10 cellular contexts compared by ENCODE assay signal in genomic region chr2:174730530-174731018, GRCh38. TPM values are rescaled to one million over a fixed set of nuclear protein-coding genes. Genes with fewer than 3 reads are reported as not detected.
A peak's percentile ranks its signal among the peaks of the same experiment; 100 is the strongest.
DNase-seq lines count a peak whose midpoint lies in the region; ATAC-seq and TF ChIP-seq lines count a peak whose summit lies in the region.
"Had no signal": no experiment of that assay in that cellular context is flagged by ENCODE, and none has a peak within 500 bp of the region (broad histone marks: within the 10 kb centered on the region; RNA-seq: fewer than 3 reads in every experiment).

No MANE protein-coding gene starts in this region.

- WGBS in ectodermal cell, 2 experiments, result 70 to 74% methylated on average over 15 of the region's 15 CpGs
- WGBS in mesodermal cell (ENCODE audit: insufficient coverage in 2 of 2), 2 experiments, result 78 to 82% methylated on average over 8 to 15 of the region's 15 CpGs

- no peak overlapping the region for H3K27ac ChIP-seq in ectodermal cell (ENCODE audit: insufficient read depth, low read depth, low read length, poor library complexity, severe bottlenecking)
- H3K27ac ChIP-seq in mesodermal cell (ENCODE audit: low read depth, low read length, severe bottlenecking), result no peak overlapping the region
- no peak overlapping the region for H3K27ac ChIP-seq in substantia nigra (ENCODE audit: low read depth, low read length, poor library complexity, severe bottlenecking)
- H3K27ac ChIP-seq: BLaER1, foreskin keratinocyte had no signal

- TF ChIP-seq CTCF in type B pancreatic cell (conservative IDR thresholded peaks at IDR 0.05), result no peak

- no peaks in the 10 kb centered on the region for H3K9me3 Mint-ChIP-seq in activated T-cell treated with anti-CD3 and anti-CD28 coated beads, Interleukin-2, amount 50 U/mL, for 24 hours
- no peaks in the 10 kb centered on the region for H3K9me3 Mint-ChIP-seq in type B pancreatic cell

- H3K4me3 ChIP-seq in ectodermal cell (ENCODE audit: insufficient read depth, low read depth, low read length), result peak overlapping the region; percentile 56
- H3K4me3 ChIP-seq in mesodermal cell (ENCODE audit: extremely low read depth, insufficient read depth, low read length, poor library complexity, severe bottlenecking), result peak overlapping the region; percentile 33
- H3K4me3 ChIP-seq: BLaER1 had no signal

- no peaks in the 10 kb centered on the region for H3K9me3 ChIP-seq in ectodermal cell (ENCODE audit: control insufficient read depth, low read length)
- H3K9me3 ChIP-seq in mesodermal cell (ENCODE audit: control insufficient read depth, low read length), result no peaks in the 10 kb centered on the region

- no peaks in the 10 kb centered on the region for H3K36me3 ChIP-seq in ectodermal cell (ENCODE audit: control insufficient read depth, insufficient read depth, low read length)
- H3K36me3 ChIP-seq in mesodermal cell (ENCODE audit: control insufficient read depth, insufficient read depth, low read length), result no peaks in the 10 kb centered on the region
- H3K36me3 ChIP-seq: BLaER1 had no signal

- peak overlapping the region; percentile 56 for H3K27ac Mint-ChIP-seq in activated T-cell treated with anti-CD3 and anti-CD28 coated beads, Interleukin-2, amount 50 U/mL, for 24 hours
- no peak overlapping the region for H3K27ac Mint-ChIP-seq in type B pancreatic cell

- ATAC-seq in HG03469 (IDR thresholded peaks at IDR 0.05; ENCODE audit: unreplicated experiment), result no peak

- no peaks in the 10 kb centered on the region for H3K36me3 Mint-ChIP-seq in activated T-cell treated with anti-CD3 and anti-CD28 coated beads, Interleukin-2, amount 50 U/mL, for 24 hours (ENCODE audit: low read depth)
- no peaks in the 10 kb centered on the region for H3K36me3 Mint-ChIP-seq in type B pancreatic cell

- H3K27me3 Mint-ChIP-seq in activated T-cell treated with anti-CD3 and anti-CD28 coated beads, Interleukin-2, amount 50 U/mL, for 24 hours, result peaks cover 25% of the 10 kb centered on the region
- H3K27me3 Mint-ChIP-seq in type B pancreatic cell, result peaks cover 29% of the 10 kb centered on the region

- DNase-seq in activated T-cell treated with anti-CD3 and anti-CD28 coated beads, Interleukin-2, amount 50 U/mL, for 24 hours, result no peak
- DNase-seq in activated T-cell treated with anti-CD3 and anti-CD28 coated beads for 4 hours (no peak), type B pancreatic cell (ENCODE audit: extremely low spot score, unreplicated experiment) (no peak), SKM-1 (lab: John Stamatoyannopoulos, UW; ENCODE audit: unreplicated experiment) (no peak), substantia nigra (lab: John Stamatoyannopoulos, UW) (no peak)
- DNase-seq: foreskin keratinocyte had no signal

- no peaks in the 10 kb centered on the region for H3K4me1 ChIP-seq in ectodermal cell (ENCODE audit: control insufficient read depth, insufficient read depth, low read length)
- H3K4me1 ChIP-seq in mesodermal cell (ENCODE audit: control insufficient read depth, insufficient read depth, low read length, poor library complexity, severe bottlenecking), result no peaks in the 10 kb centered on the region
- H3K4me1 ChIP-seq: BLaER1, foreskin keratinocyte had no signal

- H3K4me1 Mint-ChIP-seq in activated T-cell treated with anti-CD3 and anti-CD28 coated beads, Interleukin-2, amount 50 U/mL, for 24 hours (ENCODE audit: low read depth), result peaks cover 19% of the 10 kb centered on the region
- no peaks in the 10 kb centered on the region for H3K4me1 Mint-ChIP-seq in type B pancreatic cell (ENCODE audit: unreplicated experiment)

- H3K4me3 Mint-ChIP-seq in activated T-cell treated with anti-CD3 and anti-CD28 coated beads, Interleukin-2, amount 50 U/mL, for 24 hours, result peak overlapping the region; percentile 79
- H3K4me3 Mint-ChIP-seq in type B pancreatic cell, result peak overlapping the region; percentile 74

- peaks cover 26% of the 10 kb centered on the region for H3K27me3 ChIP-seq in ectodermal cell (ENCODE audit: control insufficient read depth, insufficient read depth, low read length, poor library complexity, severe bottlenecking)
- H3K27me3 ChIP-seq: BLaER1 had no signal

RNA-seq across cellular contexts. Expression of gene CHRNA1, which starts 33.7 kb away (rescaled TPM):
- polyA plus RNA-seq in ectodermal cell (2013, experiment 1 of 4), result not detected
- 0.11 TPM for polyA plus RNA-seq in ectodermal cell (2013, experiment 2 of 4)
- polyA plus RNA-seq in ectodermal cell (2013, experiment 3 of 4), result not detected
- polyA plus RNA-seq in ectodermal cell (2013, experiment 4 of 4), result not detected
- polyA plus RNA-seq in mesodermal cell (2013, experiment 1 of 2), result not detected
- not detected for polyA plus RNA-seq in mesodermal cell (2013, experiment 2 of 2)
- 0.19 and 1.1 TPM in 2 replicates for total RNA-seq in type B pancreatic cell (ENCODE audit: low replicate concordance)
- total RNA-seq: foreskin keratinocyte had no signal
- polyA plus RNA-seq: foreskin keratinocyte had no signal
